In the genomic region with DNA sequence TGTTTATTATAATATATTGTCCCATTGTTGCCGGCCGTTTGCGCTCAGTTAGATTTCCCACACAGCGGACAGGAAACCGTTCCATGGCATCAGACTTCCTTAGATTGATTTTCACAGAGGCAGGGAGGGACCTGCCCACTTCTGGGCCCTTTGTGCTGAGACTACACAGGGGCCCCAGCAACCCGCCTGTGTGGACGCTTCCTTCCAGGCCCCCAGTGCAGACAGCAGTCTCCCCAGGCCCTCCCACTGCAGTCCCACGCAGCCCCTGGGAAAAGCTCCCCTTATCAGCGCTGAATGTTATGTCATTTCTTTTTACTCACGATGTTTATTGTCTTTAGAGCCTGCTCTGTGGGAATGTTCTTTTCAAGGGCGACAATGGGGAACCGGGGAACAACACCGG, we compare ENCODE assay signal across 12 cellular contexts.
DNase-seq lines count a peak whose midpoint lies in the region; ATAC-seq and TF ChIP-seq lines count a peak whose summit lies in the region.
"Had no signal": no experiment of that assay in that cellular context is flagged by ENCODE, and none has a peak within 500 bp of the region (broad histone marks: within the 10 kb centered on the region; RNA-seq: fewer than 3 reads in every experiment).

No MANE protein-coding gene starts in this region.

- H3K27ac ChIP-seq in BLaER1 treated with 17β-estradiol and CSF1 and Interleukin-3, amounts not matched to agents 10 nM and 100 nM: peak overlapping the region; percentile 33 to 99 (median 97); a peak in 21 of 22 replicates
- peak overlapping the region; percentile 61 to 98 (median 94) for H3K27ac ChIP-seq in heart right ventricle
- H3K27ac ChIP-seq: epithelial cell of prostate had no signal

- 0 out of 22 replicates have a peak, but pooled peaks cover 0 to 2% (median 0%) of the 10 kb centered on the region in 11 experiments for H3K36me3 ChIP-seq in BLaER1 treated with 17β-estradiol and CSF1 and Interleukin-3, amounts not matched to agents 10 nM and 100 nM
- H3K36me3 ChIP-seq in heart right ventricle (no peaks in the 10 kb centered on the region), neuron (ENCODE audit: insufficient read depth, low read length) (no peaks in the 10 kb centered on the region)

- peak overlapping the region; percentile 87 to 95 (median 91) for H3K4me2 ChIP-seq in BLaER1 treated with 17β-estradiol and CSF1 and Interleukin-3, amounts not matched to agents 10 nM and 100 nM

- H3K4me3 ChIP-seq in BLaER1 treated with 17β-estradiol and CSF1 and Interleukin-3, amounts not matched to agents 10 nM and 100 nM: peak overlapping the region; percentile 60 to 72 (median 66)
- H3K4me3 ChIP-seq in heart right ventricle (peak overlapping the region in 6 of 10 donors; percentile 1 to 76 (median 66)), neuron (ENCODE audit: low read length) (peak overlapping the region; percentile 47)

- no peak for TF ChIP-seq CTCF in heart right ventricle (IDR thresholded peaks at IDR 0.05)

- no peaks in the 10 kb centered on the region for H4K20me1 ChIP-seq in BLaER1 treated with 17β-estradiol and CSF1 and Interleukin-3, amounts not matched to agents 10 nM and 100 nM

- no peaks in the 10 kb centered on the region for H3K27me3 ChIP-seq in BLaER1 treated with 17β-estradiol and CSF1 and Interleukin-3, amounts not matched to agents 10 nM and 100 nM
- H3K27me3 ChIP-seq in heart right ventricle (peaks cover 0 to 3% (median 0%) of the 10 kb centered on the region in 7 donors), neuron (ENCODE audit: insufficient read depth, low read length) (no peaks in the 10 kb centered on the region)

- H2AFZ ChIP-seq in neuron (ENCODE audit: low read depth, low read length): peak overlapping the region; percentile 97

- peaks cover 0 to 13% (median 4%) of the 10 kb centered on the region in 11 experiments; a peak in 12 of 22 replicates for H3K9me3 ChIP-seq in BLaER1 treated with 17β-estradiol and CSF1 and Interleukin-3, amounts not matched to agents 10 nM and 100 nM (replicated peaks in 1 of 11)
- H3K9me3 ChIP-seq in heart right ventricle (no peaks in the 10 kb centered on the region), neuron (ENCODE audit: low read length) (no peaks in the 10 kb centered on the region)

- peak overlapping the region; percentile 53 to 95 (median 90) for H3K9ac ChIP-seq in BLaER1 treated with 17β-estradiol and CSF1 and Interleukin-3, amounts not matched to agents 10 nM and 100 nM

- peak; percentile 8 for DNase-seq in amniotic epithelial cell (ENCODE audit: low read depth)
- DNase-seq in heart right ventricle: peak; percentile 64 to 82
- DNase-seq in stimulated activated naive CD8-positive, alpha-beta T cell treated with anti-CD3 and anti-CD28 coated beads, Interleukin-15, Interleukin-2, amounts not matched to agents 100 U/mL and 50 U/mL, for 24 hours: no peak
- DNase-seq in NCI-H446 (lab: John Stamatoyannopoulos, UW): no peak
- DNase-seq: activated naive CD8-positive, alpha-beta T cell treated with anti-CD3 and anti-CD28 coated beads, Interleukin-2, amount 10 ng/mL, durations not matched to agents 7 days and 5 days; NCI-H748 treated with DMSO at 0.1 percent for 48 hours; stimulated activated CD4-positive, alpha-beta T cell treated with anti-CD3 and anti-CD28 coated beads, Interleukin-2, amount 100 ng/mL, for 24 hours had no signal

- peaks cover 46 to 84% (median 64%) of the 10 kb centered on the region in 10 experiments for H3K4me1 ChIP-seq in BLaER1 treated with 17β-estradiol and CSF1 and Interleukin-3, amounts not matched to agents 10 nM and 100 nM
- peaks cover 0 to 41% (median 17%) of the 10 kb centered on the region in 9 donors for H3K4me1 ChIP-seq in heart right ventricle
- H3K4me1 ChIP-seq in neuron (ENCODE audit: insufficient read depth, low read length): peaks cover 13% of the 10 kb centered on the region

- 29 to 31% methylated on average over 13 of the region's 13 CpGs for WGBS in heart right ventricle, 2 donors

- peak; percentile 72 to 94 (median 84) for ATAC-seq in heart right ventricle
- ATAC-seq in stimulated activated naive CD8-positive, alpha-beta T cell treated with anti-CD3 and anti-CD28 coated beads, Interleukin-15, Interleukin-2, amounts not matched to agents 100 U/mL and 50 U/mL, for 24 hours: no peak
- ATAC-seq in HG02678 (IDR thresholded peaks at IDR 0.05; ENCODE audit: unreplicated experiment): no peak
- no peak for ATAC-seq in GM19328 (IDR thresholded peaks at IDR 0.05; ENCODE audit: unreplicated experiment)

- intact Hi-C loops in heart right ventricle (cut with DNase I): loop anchor here in 8 of 10 donors (2.0 to 10.0 kb wide), 20 partner anchors 47 to 427 kb away; a partner anchor contains a TSS

Comparison
In these comparisons a context has a peak if more than half of its experiments do, and no peak if none do; other contexts are left out.
1. DNase-seq: peak in amniotic epithelial cell (single experiment) and heart right ventricle (2 of 2); none in stimulated activated naive CD8-positive, alpha-beta T cell treated with anti-CD3 and anti-CD28 coated beads, Interleukin-15, Interleukin-2, amounts not matched to agents 100 U/mL and 50 U/mL, for 24 hours (single experiment) and NCI-H446 (0 of 2).
2. ATAC-seq: peak in heart right ventricle (8 of 8); none in stimulated activated naive CD8-positive, alpha-beta T cell treated with anti-CD3 and anti-CD28 coated beads, Interleukin-15, Interleukin-2, amounts not matched to agents 100 U/mL and 50 U/mL, for 24 hours (single experiment), HG02678 (single experiment) and GM19328 (single experiment).
3. Peak in every context shown above with its lines, with median percentiles within 50 percentile points of each other: H3K4me3 ChIP-seq.